8 cellular contexts compared by ENCODE assay signal in the genomic region with DNA sequence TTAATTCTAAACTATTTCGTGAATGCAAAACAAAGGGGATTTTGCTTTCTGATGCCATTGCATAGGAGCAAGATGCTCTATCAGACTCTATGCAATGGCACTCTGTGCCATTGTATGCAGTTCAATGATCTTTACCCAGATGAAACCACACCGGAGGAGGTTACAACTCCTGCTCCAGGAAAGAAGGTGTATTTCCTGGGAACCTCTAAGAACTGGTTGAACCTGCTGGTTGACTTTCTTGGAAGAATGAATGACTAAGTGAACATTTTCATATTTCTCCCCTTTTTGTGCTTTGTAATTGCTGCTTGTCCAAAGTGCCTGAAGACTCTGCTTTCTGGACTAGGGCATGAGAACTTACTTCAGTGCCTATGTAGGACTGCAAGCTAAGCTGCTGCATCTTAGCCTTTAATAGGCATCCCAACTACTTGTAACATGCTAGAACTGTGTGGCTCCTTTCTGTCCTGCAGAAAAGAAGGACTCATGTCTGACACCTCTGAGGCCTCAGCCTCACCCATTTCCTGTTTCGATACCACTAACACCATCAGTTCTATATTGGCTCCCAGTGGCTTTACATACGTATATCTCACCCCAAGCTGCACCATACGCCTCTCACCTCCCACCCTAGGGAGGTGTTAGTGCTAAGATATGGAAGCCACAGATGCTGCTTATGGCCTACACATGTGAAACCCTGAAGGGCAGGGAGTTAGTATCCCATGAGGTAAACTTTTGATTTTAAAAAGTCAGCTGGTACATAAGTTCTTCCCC.
DNase-seq lines count a peak whose midpoint lies in the region; ATAC-seq lines count a peak whose summit lies in the region.

No MANE protein-coding gene starts in this region.

- no peaks in the 10 kb centered on the region for H3K9me3 ChIP-seq in neuronal stem cell (replicated peaks in 1 of 2; ENCODE audit: control insufficient read depth in 2 of 2, insufficient read depth in 1 of 2, low read depth in 1 of 2, low read length in 2 of 2)

- H2AK5ac ChIP-seq in neuronal stem cell (ENCODE audit: low read depth, low read length) = no peak overlapping the region

- H2BK120ac ChIP-seq in neuronal stem cell (ENCODE audit: low read depth, low read length) = no peak overlapping the region

- H3K14ac ChIP-seq in neuronal stem cell (ENCODE audit: low read length) = no peak overlapping the region

- no peak overlapping the region for H3K4me2 ChIP-seq in neuronal stem cell (ENCODE audit: insufficient read depth, low read length, poor library complexity, severe bottlenecking)

- no peak overlapping the region for H3K9ac ChIP-seq in neuronal stem cell (ENCODE audit: low read depth, low read length, poor library complexity)

- no peak overlapping the region for H3K18ac ChIP-seq in neuronal stem cell (ENCODE audit: low read length)

- no peak overlapping the region for H2AFZ ChIP-seq in neuronal stem cell (ENCODE audit: low read length)

- H3K36me3 ChIP-seq in neuronal stem cell (replicated peaks in 1 of 2; ENCODE audit: control insufficient read depth in 2 of 2, insufficient read depth in 2 of 2, low read length in 2 of 2) = no peaks in the 10 kb centered on the region

- H4K8ac ChIP-seq in neuronal stem cell (ENCODE audit: low read depth, low read length) = no peak overlapping the region

- no peaks in the 10 kb centered on the region for H3K4me1 ChIP-seq in neuronal stem cell (ENCODE audit: control insufficient read depth in 2 of 2, insufficient read depth in 1 of 2, low read depth in 1 of 2, low read length in 2 of 2)

- no peaks in the 10 kb centered on the region for H3K27me3 ChIP-seq in neuronal stem cell (ENCODE audit: control insufficient read depth in 3 of 3, insufficient read depth in 3 of 3, low read depth in 1 of 3, low read length in 3 of 3)

- no peak overlapping the region for H3K4me3 ChIP-seq in neuronal stem cell (ENCODE audit: low read length in 2 of 2)

- no peaks in the 10 kb centered on the region for H3K79me1 ChIP-seq in neuronal stem cell (ENCODE audit: low read depth, low read length)

- DNase-seq in NCI-H1048 (lab: John Stamatoyannopoulos, UW) (peak; percentile 19), left kidney (ENCODE audit: low read depth, low spot score) (peak; percentile 51), neuronal stem cell (ENCODE audit: low spot score) (no peak), T1000 (lab: John Stamatoyannopoulos, UW) (no peak), NCI-H2227 treated with DMSO at 0.1 percent for 48 hours (lab: John Stamatoyannopoulos, UW) (no peak), NCI-H2107 (lab: John Stamatoyannopoulos, UW) (no peak)

- H2BK12ac ChIP-seq in neuronal stem cell (ENCODE audit: low read length) = no peak overlapping the region

- no peak overlapping the region for H3K27ac ChIP-seq in neuronal stem cell (replicated peaks; ENCODE audit: low read length)

- H3K4ac ChIP-seq in neuronal stem cell (ENCODE audit: low read length) = no peak overlapping the region

- WGBS in neuronal stem cell (ENCODE audit: extremely low coverage in 2 of 2, insufficient read length in 2 of 2, insufficient replicate concordance in 1 of 2), 2 donors = no CpG with 5 or more reads among the region's 5 CpGs

- H2BK15ac ChIP-seq in neuronal stem cell (ENCODE audit: low read length) = no peak overlapping the region

- H4K91ac ChIP-seq in neuronal stem cell (ENCODE audit: low read depth, low read length, poor library complexity) = no peak overlapping the region

- no peak overlapping the region for H3K23ac ChIP-seq in neuronal stem cell (ENCODE audit: low read depth, low read length, poor library complexity)

- no peak overlapping the region for H2BK5ac ChIP-seq in neuronal stem cell (ENCODE audit: low read length)

- ATAC-seq in GM18873 (IDR thresholded peaks at IDR 0.05; ENCODE audit: low FRiP score, unreplicated experiment) (peak; percentile 93), HG02610 (IDR thresholded peaks at IDR 0.05; ENCODE audit: unreplicated experiment) (peak; percentile 98)

Comparison
In these comparisons a context has a peak if more than half of its experiments do, and no peak if none do; other contexts are left out.
1. DNase-seq: peak in NCI-H1048 (single experiment) and left kidney (single experiment); none in neuronal stem cell (single experiment), T1000 (single experiment), NCI-H2227 treated with DMSO at 0.1 percent for 48 hours (single experiment) and NCI-H2107 (single experiment).